Comparison of ENCODE assay signal across 1 cellular context in the genomic region with DNA sequence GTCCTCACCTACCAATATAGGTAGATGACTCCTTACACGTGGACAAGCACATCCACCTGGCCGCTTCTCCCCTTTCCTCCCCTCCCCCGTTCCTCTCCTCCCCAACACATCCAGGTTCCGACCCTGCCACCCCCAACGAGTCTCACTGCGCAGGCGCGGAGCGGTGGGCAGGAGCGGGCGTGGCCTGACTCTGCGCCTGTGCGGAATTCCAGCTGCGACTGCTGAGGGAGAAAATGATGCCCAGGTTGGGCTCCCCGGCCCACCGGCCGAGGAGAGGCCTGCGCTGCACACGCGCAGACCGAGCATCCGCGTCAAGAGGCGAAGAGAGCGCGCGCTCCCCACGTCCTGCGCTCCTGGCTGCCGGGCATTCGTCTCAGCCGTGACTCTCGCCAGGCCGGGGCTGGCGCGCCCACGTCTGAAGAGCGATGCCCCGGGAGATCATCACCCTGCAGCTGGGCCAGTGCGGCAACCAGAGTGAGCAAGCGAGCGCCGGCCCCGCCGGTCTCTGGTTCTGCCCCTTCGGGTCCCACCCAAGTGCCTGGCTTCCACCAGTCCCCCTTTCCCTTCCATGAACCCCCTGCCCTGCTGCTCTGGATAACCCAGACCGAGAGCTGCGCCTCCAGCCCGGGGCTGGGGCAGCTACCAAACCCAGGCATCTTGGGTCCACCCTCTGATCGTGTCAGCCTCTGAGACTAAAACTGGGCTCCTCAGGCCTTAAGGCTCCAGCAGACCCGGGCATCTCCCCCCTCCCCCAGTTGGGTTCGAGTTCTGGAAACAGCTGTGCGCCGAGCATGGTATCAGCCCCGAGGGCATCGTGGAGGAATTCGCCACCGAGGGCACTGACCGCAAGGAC.
TF ChIP-seq lines count a peak whose summit lies in the region.

Gene TUBG2 (plus strand): TSS at position 206 of the 853 bp plus-strand sequence. CDS start 220 bp downstream, at position 426.

TF ChIP-seq in HepG2, 621 proteins besides CTCF, POLR2A, EP300 and RAD21 (continued from another document and continues in another):
- TF ChIP-seq ZNF704 (CRISPR knock-in tag; IDR thresholded peaks at IDR 0.05; ENCODE audit: borderline replicate concordance) = peak; percentile 91; the same call in 1 of the 2 replicates
- TF ChIP-seq BHLHE40 (IDR thresholded peaks at IDR 0.05; ENCODE audit: low read length) = peak; percentile 8; the same call in 1 of the 2 replicates
- no peak for TF ChIP-seq ZNF12 (CRISPR knock-in tag; IDR thresholded peaks at IDR 0.05)
- no peak for TF ChIP-seq JDP2 (CRISPR knock-in tag; IDR thresholded peaks at IDR 0.05; ENCODE audit: borderline replicate concordance)
- TF ChIP-seq MBNL3 (CRISPR knock-in tag; conservative IDR thresholded peaks at IDR 0.05) = no peak
- TF ChIP-seq SMAD9 (CRISPR knock-in tag; IDR thresholded peaks at IDR 0.05) = no peak
- no peak for TF ChIP-seq LCORL (IDR thresholded peaks at IDR 0.05)
- TF ChIP-seq LCORL (CRISPR knock-in tag; IDR thresholded peaks at IDR 0.05) = no peak
- no peak for TF ChIP-seq ZNF432 (CRISPR knock-in tag; IDR thresholded peaks at IDR 0.05; ENCODE audit: borderline replicate concordance)
- no peak for TF ChIP-seq JUNB (CRISPR knock-in tag; IDR thresholded peaks at IDR 0.05; ENCODE audit: borderline replicate concordance)
- no peak for TF ChIP-seq ZNF276 (CRISPR knock-in tag; IDR thresholded peaks at IDR 0.05; ENCODE audit: low read depth)
- TF ChIP-seq GATAD1 (CRISPR knock-in tag; IDR thresholded peaks at IDR 0.05) = peak; percentile 76
- 0 out of 2 replicates have a peak, but pooled peaks have one; percentile 23 for TF ChIP-seq ZFP90 (CRISPR knock-in tag; IDR thresholded peaks at IDR 0.05; ENCODE audit: borderline replicate concordance)
- peak; percentile 81 for TF ChIP-seq KAT8 (CRISPR knock-in tag; IDR thresholded peaks at IDR 0.05)
- peak; percentile 15; the same call in 1 of the 2 replicates for TF ChIP-seq ZNF441 (CRISPR knock-in tag; IDR thresholded peaks at IDR 0.05; ENCODE audit: borderline replicate concordance)
- TF ChIP-seq ZNF253 (CRISPR knock-in tag; IDR thresholded peaks at IDR 0.05; ENCODE audit: borderline replicate concordance) = no peak; the same call in 1 of the 2 replicates
- TF ChIP-seq ZNF274 (CRISPR knock-in tag; IDR thresholded peaks at IDR 0.05) = peak; percentile 84
- TF ChIP-seq SATB2 (CRISPR knock-in tag; IDR thresholded peaks at IDR 0.05) = no peak
- peak; percentile 62 for TF ChIP-seq PPARG (CRISPR knock-in tag; conservative IDR thresholded peaks at IDR 0.05)
- no peak for TF ChIP-seq SRY (CRISPR knock-in tag; IDR thresholded peaks at IDR 0.05)
- TF ChIP-seq ZNF326 (CRISPR knock-in tag; IDR thresholded peaks at IDR 0.05; ENCODE audit: borderline replicate concordance) = no peak
- TF ChIP-seq ARID2 (CRISPR knock-in tag; IDR thresholded peaks at IDR 0.05; ENCODE audit: borderline replicate concordance) = no peak
- TF ChIP-seq KLF12 (CRISPR knock-in tag; IDR thresholded peaks at IDR 0.05; ENCODE audit: borderline replicate concordance) = no peak
- TF ChIP-seq ZNF468 (CRISPR knock-in tag; IDR thresholded peaks at IDR 0.05) = no peak
- TF ChIP-seq ZNF256 (CRISPR knock-in tag; conservative IDR thresholded peaks at IDR 0.05) = no peak
- TF ChIP-seq ZNF552 (CRISPR knock-in tag; IDR thresholded peaks at IDR 0.05; ENCODE audit: borderline replicate concordance) = no peak; the same call in 1 of the 2 replicates
- peak; percentile 54 for TF ChIP-seq RXRA (CRISPR knock-in tag; IDR thresholded peaks at IDR 0.05)
- TF ChIP-seq ADNP (CRISPR knock-in tag; IDR thresholded peaks at IDR 0.05) = no peak
- no peak for TF ChIP-seq NFE2L1 (CRISPR knock-in tag; IDR thresholded peaks at IDR 0.05; ENCODE audit: borderline replicate concordance)
- TF ChIP-seq SOX13 (IDR thresholded peaks at IDR 0.05) = peak; percentile 37; the same call in 1 of the 2 replicates
- TF ChIP-seq SOX13 (CRISPR knock-in tag; conservative IDR thresholded peaks at IDR 0.05 in 1 of 2, IDR thresholded peaks at IDR 0.05 in 1 of 2) = peak in 1 of 2 experiments; percentile 31; a peak in 1 of 4 replicates
- TF ChIP-seq DR1 (CRISPR knock-in tag; IDR thresholded peaks at IDR 0.05) = peak; percentile 79; the same call in 1 of the 2 replicates
- no peak for TF ChIP-seq ZNF879 (CRISPR knock-in tag; IDR thresholded peaks at IDR 0.05)
- TF ChIP-seq ZNF317 (CRISPR knock-in tag; IDR thresholded peaks at IDR 0.05) = peak; percentile 76
- peak; percentile 57; the same call in 1 of the 2 replicates for TF ChIP-seq E2F1 (CRISPR knock-in tag; IDR thresholded peaks at IDR 0.05)
- TF ChIP-seq ZNF569 (CRISPR knock-in tag; IDR thresholded peaks at IDR 0.05; ENCODE audit: borderline replicate concordance) = no peak
- TF ChIP-seq SYNCRIP (IDR thresholded peaks at IDR 0.05; ENCODE audit: insufficient read depth, low read depth, low read length) = no peak
- TF ChIP-seq KDM3A (CRISPR knock-in tag; IDR thresholded peaks at IDR 0.05; ENCODE audit: low read depth) = 0 out of 2 replicates have a peak, but pooled peaks have one; percentile 50
- no peak for TF ChIP-seq FOXM1 (CRISPR knock-in tag; IDR thresholded peaks at IDR 0.05)
- no peak for TF ChIP-seq ZNF101 (CRISPR knock-in tag; IDR thresholded peaks at IDR 0.05; ENCODE audit: borderline replicate concordance, low read depth)
- peak; percentile 93 for TF ChIP-seq HDAC1 (CRISPR knock-in tag; IDR thresholded peaks at IDR 0.05)
- TF ChIP-seq RXRB (CRISPR knock-in tag; IDR thresholded peaks at IDR 0.05; ENCODE audit: borderline replicate concordance) = peak; percentile 65
- no peak for TF ChIP-seq ZSCAN12 (CRISPR knock-in tag; IDR thresholded peaks at IDR 0.05)
- TF ChIP-seq TMF1 (CRISPR knock-in tag; IDR thresholded peaks at IDR 0.05; ENCODE audit: low read depth) = no peak
- TF ChIP-seq SP2 (CRISPR knock-in tag; IDR thresholded peaks at IDR 0.05) = no peak
- peak; percentile 55; the same call in 1 of the 2 replicates for TF ChIP-seq ZBTB44 (CRISPR knock-in tag; IDR thresholded peaks at IDR 0.05)
- TF ChIP-seq SRSF9 (IDR thresholded peaks at IDR 0.05; ENCODE audit: borderline replicate concordance, insufficient read depth, low read depth, low read length, poor library complexity, severe bottlenecking) = no peak
- TF ChIP-seq ZNF547 (CRISPR knock-in tag; IDR thresholded peaks at IDR 0.05) = peak; percentile 85
- TF ChIP-seq TOPORS (CRISPR knock-in tag; IDR thresholded peaks at IDR 0.05) = no peak
- TF ChIP-seq KDM2A (CRISPR knock-in tag; IDR thresholded peaks at IDR 0.05; ENCODE audit: borderline replicate concordance, low read depth) = peak; percentile 41; the same call in 1 of the 2 replicates
- TF ChIP-seq ZNF296 (CRISPR knock-in tag; conservative IDR thresholded peaks at IDR 0.05) = 0 out of 2 replicates have a peak, but pooled peaks have one; percentile 68
- no peak for TF ChIP-seq KLF15 (CRISPR knock-in tag; IDR thresholded peaks at IDR 0.05; ENCODE audit: borderline replicate concordance)
- TF ChIP-seq, protein P1, sequence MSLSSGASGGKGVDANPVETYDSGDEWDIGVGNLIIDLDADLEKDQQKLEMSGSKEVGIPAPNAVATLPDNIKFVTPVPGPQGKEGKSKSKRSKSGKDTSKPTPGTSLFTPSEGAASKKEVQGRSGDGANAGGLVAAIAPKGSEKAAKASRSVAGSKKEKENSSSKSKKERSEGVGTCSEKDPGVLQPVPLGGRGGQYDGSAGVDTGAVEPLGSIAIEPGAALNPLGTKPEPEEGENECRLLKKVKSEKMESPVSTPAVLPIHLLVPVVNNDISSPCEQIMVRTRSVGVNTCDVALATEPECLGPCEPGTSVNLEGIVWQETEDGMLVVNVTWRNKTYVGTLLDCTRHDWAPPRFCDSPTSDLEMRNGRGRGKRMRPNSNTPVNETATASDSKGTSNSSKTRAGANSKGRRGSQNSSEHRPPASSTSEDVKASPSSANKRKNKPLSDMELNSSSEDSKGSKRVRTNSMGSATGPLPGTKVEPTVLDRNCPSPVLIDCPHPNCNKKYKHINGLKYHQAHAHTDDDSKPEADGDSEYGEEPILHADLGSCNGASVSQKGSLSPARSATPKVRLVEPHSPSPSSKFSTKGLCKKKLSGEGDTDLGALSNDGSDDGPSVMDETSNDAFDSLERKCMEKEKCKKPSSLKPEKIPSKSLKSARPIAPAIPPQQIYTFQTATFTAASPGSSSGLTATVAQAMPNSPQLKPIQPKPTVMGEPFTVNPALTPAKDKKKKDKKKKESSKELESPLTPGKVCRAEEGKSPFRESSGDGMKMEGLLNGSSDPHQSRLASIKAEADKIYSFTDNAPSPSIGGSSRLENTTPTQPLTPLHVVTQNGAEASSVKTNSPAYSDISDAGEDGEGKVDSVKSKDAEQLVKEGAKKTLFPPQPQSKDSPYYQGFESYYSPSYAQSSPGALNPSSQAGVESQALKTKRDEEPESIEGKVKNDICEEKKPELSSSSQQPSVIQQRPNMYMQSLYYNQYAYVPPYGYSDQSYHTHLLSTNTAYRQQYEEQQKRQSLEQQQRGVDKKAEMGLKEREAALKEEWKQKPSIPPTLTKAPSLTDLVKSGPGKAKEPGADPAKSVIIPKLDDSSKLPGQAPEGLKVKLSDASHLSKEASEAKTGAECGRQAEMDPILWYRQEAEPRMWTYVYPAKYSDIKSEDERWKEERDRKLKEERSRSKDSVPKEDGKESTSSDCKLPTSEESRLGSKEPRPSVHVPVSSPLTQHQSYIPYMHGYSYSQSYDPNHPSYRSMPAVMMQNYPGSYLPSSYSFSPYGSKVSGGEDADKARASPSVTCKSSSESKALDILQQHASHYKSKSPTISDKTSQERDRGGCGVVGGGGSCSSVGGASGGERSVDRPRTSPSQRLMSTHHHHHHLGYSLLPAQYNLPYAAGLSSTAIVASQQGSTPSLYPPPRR (CRISPR knock-in tag; IDR thresholded peaks at IDR 0.05; ENCODE audit: borderline replicate concordance) = no peak
- 0 out of 2 replicates have a peak, but pooled peaks have one; percentile 10 for TF ChIP-seq ZBTB33 (CRISPR knock-in tag; IDR thresholded peaks at IDR 0.05)
- TF ChIP-seq ZNF75D (CRISPR knock-in tag; IDR thresholded peaks at IDR 0.05; ENCODE audit: borderline replicate concordance) = no peak
- TF ChIP-seq SOX5 (CRISPR knock-in tag; IDR thresholded peaks at IDR 0.05; ENCODE audit: borderline replicate concordance) = peak; percentile 41; the same call in 1 of the 2 replicates
- peak; percentile 70; the same call in 1 of the 2 replicates for TF ChIP-seq ZNF768 (CRISPR knock-in tag; IDR thresholded peaks at IDR 0.05)
- peak; percentile 75 for TF ChIP-seq PRPF4 (IDR thresholded peaks at IDR 0.05; ENCODE audit: low read depth, low read length, poor library complexity, severe bottlenecking)
- TF ChIP-seq ZNF782 (CRISPR knock-in tag; IDR thresholded peaks at IDR 0.05; ENCODE audit: borderline replicate concordance) = no peak
- peak; percentile 3; the same call in 1 of the 2 replicates for TF ChIP-seq CEBPG (CRISPR knock-in tag; IDR thresholded peaks at IDR 0.05)
- no peak; the same call in 1 of the 2 replicates for TF ChIP-seq ZNF235 (CRISPR knock-in tag; IDR thresholded peaks at IDR 0.05; ENCODE audit: borderline replicate concordance)
